ENCODE assay signal across 13 cellular contexts in genomic region chr16:88870608-88871348, GRCh38. TPM values are rescaled to one million over a fixed set of nuclear protein-coding genes. Genes with fewer than 3 reads are reported as not detected.
A peak's percentile ranks its signal among the peaks of the same experiment; 100 is the strongest.
DNase-seq lines count a peak whose midpoint lies in the region; ATAC-seq, FAIRE-seq and TF ChIP-seq lines count a peak whose summit lies in the region.
"Had no signal": no experiment of that assay in that cellular context is flagged by ENCODE, and none has a peak within 500 bp of the region (broad histone marks: within the 10 kb centered on the region; RNA-seq: fewer than 3 reads in every experiment).

No MANE protein-coding gene starts in this region.

- H3K23ac ChIP-seq in H1 (ENCODE audit: insufficient read length), result no peak overlapping the region

- H3K9me3 ChIP-seq in heart left ventricle, result no peaks in the 10 kb centered on the region
- H3K9me3 ChIP-seq in H1 (ENCODE audit: insufficient read depth in 2 of 2, low read depth in 1 of 2, low read length in 1 of 2), result no peaks in the 10 kb centered on the region; a peak in 1 of 4 replicates
- no peaks in the 10 kb centered on the region for H3K9me3 ChIP-seq in transverse colon
- H3K9me3 ChIP-seq: esophagus squamous epithelium had no signal

- H2BK12ac ChIP-seq in H1 (ENCODE audit: low read depth, low read length), result no peak overlapping the region

- no peak overlapping the region for H2AK5ac ChIP-seq in H1 (ENCODE audit: low read depth, low read length)

- H3K79me2 ChIP-seq in H1 (ENCODE audit: control insufficient read depth in 1 of 2, insufficient read depth in 2 of 2, low read length in 2 of 2), result no peaks in the 10 kb centered on the region

- no peak overlapping the region for H3K14ac ChIP-seq in H1 (ENCODE audit: insufficient read length)

- H4K91ac ChIP-seq in H1 (replicated peaks; ENCODE audit: insufficient read length, low read length), result no peak overlapping the region

- H2BK20ac ChIP-seq in H1 (ENCODE audit: low read length), result no peak overlapping the region

- TF ChIP-seq POLR2A in heart left ventricle (IDR thresholded peaks at IDR 0.05) (no peak), H1 (IDR thresholded peaks at IDR 0.05; ENCODE audit: control extremely low read depth in 1 of 2, low read depth in 2 of 2, low read length in 2 of 2) (no peak), transverse colon (IDR thresholded peaks at IDR 0.05) (no peak)

- no peaks in the 10 kb centered on the region for H4K20me1 ChIP-seq in H1 (replicated peaks in 1 of 2; ENCODE audit: control insufficient read depth in 1 of 2, insufficient read depth in 2 of 2, low read length in 2 of 2)

- CTCF ChIA-PET in H1 (lab: Charles Lee; ENCODE audit: partially characterized antibody), result interaction anchor here (0.7 to 1.7 kb wide), 2 partner anchors 8 to 58 kb away, joined by 3 to 7 read pairs; no protein-coding TSS in a partner anchor

- H3K36me3 ChIP-seq in heart left ventricle (peaks cover 0 to under 1% (median 0%) of the 10 kb centered on the region in 9 donors), H1 (ENCODE audit: control insufficient read depth in 2 of 4, insufficient read depth in 4 of 4, low read length in 3 of 4) (no peaks in the 10 kb centered on the region), transverse colon (no peaks in the 10 kb centered on the region)
- H3K36me3 ChIP-seq: esophagus squamous epithelium had no signal

- no peak for TF ChIP-seq RAD21 in H1 (IDR thresholded peaks at IDR 0.05 in 1 of 2, conservative IDR thresholded peaks at IDR 0.05 in 1 of 2; ENCODE audit: low read depth in 2 of 2, low read length in 2 of 2)

- FAIRE-seq in H1 (lab: Jason Lieb, UNC), result no peak
- FAIRE-seq: bronchial epithelial cell had no signal

- no peak overlapping the region for H3K18ac ChIP-seq in H1 (ENCODE audit: extremely low read depth, low read length)

- POLR2A ChIA-PET in H1 (lab: Charles Lee; ENCODE audit: partially characterized antibody), result no interaction called here

- H3K4ac ChIP-seq in H1 (replicated peaks; ENCODE audit: insufficient read length, low read depth, low read length), result no peak overlapping the region

- no peak for TF ChIP-seq CTCF in heart left ventricle (IDR thresholded peaks at IDR 0.05)
- no peak for TF ChIP-seq CTCF in H1 (IDR thresholded peaks at IDR 0.05; ENCODE audit: control extremely low read depth in 1 of 3, insufficient read depth in 1 of 3, low read depth in 1 of 3, low read length in 3 of 3)
- no peak for TF ChIP-seq CTCF in transverse colon (IDR thresholded peaks at IDR 0.05)

- no peak overlapping the region for H3K9ac ChIP-seq in H1 (replicated peaks in 1 of 4; ENCODE audit: extremely low read depth in 1 of 4, low read depth in 3 of 4, low read length in 3 of 4)

- peaks cover 0 to 21% (median 5%) of the 10 kb centered on the region in 12 donors for H3K4me1 ChIP-seq in heart left ventricle
- H3K4me1 ChIP-seq in H1 (replicated peaks in 1 of 4; ENCODE audit: control insufficient read depth in 3 of 4, insufficient read depth in 4 of 4, low read length in 3 of 4), result no peaks in the 10 kb centered on the region; a peak in 1 of 7 replicates
- H3K4me1 ChIP-seq in transverse colon, result peaks cover 0 to 4% (median 0%) of the 10 kb centered on the region in 4 donors

- no peak overlapping the region for H3K4me2 ChIP-seq in H1 (ENCODE audit: insufficient read depth in 1 of 2, low read depth in 2 of 2, low read length in 2 of 2)

- H4K5ac ChIP-seq in H1 (ENCODE audit: insufficient read length, low read depth, low read length), result no peak overlapping the region

- 39 to 49% (median 45%) methylated on average over 27 to 37 of the region's 37 CpGs for WGBS in heart left ventricle, 4 donors
- 85% methylated on average over 34 of the region's 37 CpGs; no CpG with 5 or more reads in 1 of the 2 experiments for WGBS in H1 (ENCODE audit: extremely low coverage in 1 of 2, insufficient coverage in 1 of 2, insufficient read length in 1 of 2, insufficient replicate concordance in 2 of 2, low coverage in 1 of 2, low lambda C conversion rate in 2 of 2, missing lambda C conversion rate in 1 of 2), 2 experiments
- 5 to 31% methylated on average over 4 to 37 of the region's 37 CpGs for WGBS in transverse colon (ENCODE audit: low coverage in 1 of 2), 2 donors

- H2BK120ac ChIP-seq in H1 (replicated peaks; ENCODE audit: low read depth, low read length), result no peak overlapping the region

- H3K79me1 ChIP-seq in H1 (ENCODE audit: low read depth, low read length), result no peaks in the 10 kb centered on the region

- H3K23me2 ChIP-seq in H1 (ENCODE audit: low read depth, low read length), result no peaks in the 10 kb centered on the region

- H2BK5ac ChIP-seq in H1 (ENCODE audit: low read depth, low read length), result no peak overlapping the region; the same call in 1 of the 2 replicates

- peaks cover 0 to 13% (median 0%) of the 10 kb centered on the region in 9 donors for H3K27me3 ChIP-seq in heart left ventricle
- no peaks in the 10 kb centered on the region for H3K27me3 ChIP-seq in H1 (replicated peaks in 1 of 4; ENCODE audit: control insufficient read depth in 3 of 4, extremely low read depth in 1 of 4, insufficient read depth in 3 of 4, low read length in 3 of 4)
- H3K27me3 ChIP-seq in transverse colon, result peaks cover 45% of the 10 kb centered on the region

- ATAC-seq in heart left ventricle, result peak in 2 of 4 donors; percentile 27
- no peak for ATAC-seq in Right ventricle myocardium inferior
- no peak for ATAC-seq in HG02840 (IDR thresholded peaks at IDR 0.05; ENCODE audit: low FRiP score, unreplicated experiment)
- ATAC-seq: activated T-cell treated with anti-CD3 and anti-CD28 coated beads, Interleukin-2, amount 50 U/mL, for 4 hours; HCT116 had no signal

- in situ Hi-C loops in transverse colon (cut with MboI; ENCODE audit: low pct_ligation_motif_present in 1 of 4, low pct_unique_long_range_greater_than_20kb in 1 of 4, low sequenced_read_pairs in 3 of 4), result no loop called here

- H3K56ac ChIP-seq in H1 (replicated peaks; ENCODE audit: insufficient read length, low read depth, low read length), result no peak overlapping the region

- no peak overlapping the region for H2BK15ac ChIP-seq in H1 (ENCODE audit: low read length)

- H3K27ac ChIP-seq in heart left ventricle, result peak overlapping the region in 3 of 12 donors; percentile 19 to 37 (median 28)
- no peak overlapping the region for H3K27ac ChIP-seq in H1 (ENCODE audit: low read depth, low read length)
- no peak overlapping the region for H3K27ac ChIP-seq in transverse colon
- H3K27ac ChIP-seq: esophagus squamous epithelium had no signal

- no peak for TF ChIP-seq EP300 in H1 (IDR thresholded peaks at IDR 0.05; ENCODE audit: borderline replicate concordance in 1 of 2, low read depth in 2 of 2, low read length in 2 of 2)
- no peak for TF ChIP-seq EP300 in transverse colon (IDR thresholded peaks at IDR 0.05; ENCODE audit: low read depth)

- intact Hi-C loops in heart left ventricle (cut with DNase I), result no loop called here
- intact Hi-C loops in Right ventricle myocardium inferior (cut with DNase I), result no loop called here
- intact Hi-C loops in transverse colon (cut with DNase I; ENCODE audit: low total_unique reads), result no loop called here

- DNase-seq in heart left ventricle (peak in 1 of 5 donors; percentile 52), Right ventricle myocardium inferior (ENCODE audit: missing footprints) (no peak), NCI-H2171 (lab: John Stamatoyannopoulos, UW) (peak; percentile 93), H1 (ENCODE audit: low read depth in 1 of 2, low spot score in 2 of 2) (no peak), transverse colon (peak; percentile 51), NCI-H1105 treated with DMSO at 0.1 percent for 48 hours (lab: John Stamatoyannopoulos, UW) (no peak), foreskin melanocyte (no peak)
- DNase-seq: activated T-cell treated with anti-CD3 and anti-CD28 coated beads, Interleukin-2, amount 50 U/mL, for 4 hours; CD4-positive, CD25-positive, alpha-beta regulatory T cell; esophagus squamous epithelium had no signal

- H2AFZ ChIP-seq in H1 (ENCODE audit: low read length), result no peak overlapping the region

- peak overlapping the region; percentile 71; the same call in 1 of the 2 replicates for H4K8ac ChIP-seq in H1 (ENCODE audit: extremely low read depth, insufficient read depth, low read length)

- H3K4me3 ChIP-seq in heart left ventricle, result peak overlapping the region in 10 of 12 donors; percentile 10 to 50 (median 36)
- no peak overlapping the region for H3K4me3 ChIP-seq in H1 (ENCODE audit: extremely low read depth in 1 of 4, insufficient read depth in 2 of 4, low read depth in 3 of 4, low read length in 4 of 4)
- H3K4me3 ChIP-seq in transverse colon, result no peak overlapping the region

RNA-seq across cellular contexts. Expression of gene PABPN1L, which starts 4.3 kb away (rescaled TPM):
- not detected for total RNA-seq in heart left ventricle
- polyA plus RNA-seq in heart left ventricle, result not detected
- total RNA-seq in Right ventricle myocardium inferior, result not detected
- not detected in 2 replicates for total RNA-seq in H1 (2021; fragmentation: NEBNext Ultra II Directional; extraction: Animal tissue kit (Norgen Biotek cat#: 25700))
- not detected in 2 replicates for polyA plus RNA-seq in H1 (2011; rRNA removed)
- not detected for polyA plus RNA-seq in H1 (2011; cell fraction: cytosol; rRNA removed)
- polyA plus RNA-seq in H1 (2011; cell fraction: nucleus; rRNA removed), result 0.20 TPM
- 0.17 TPM in 1 of 4 replicates, not detected in the others for polyA plus RNA-seq in H1 (2012, experiment 1 of 2)
- polyA plus RNA-seq in H1 (2012, experiment 2 of 2), result not detected
- polyA plus RNA-seq in H1 (2013, experiment 1 of 2), result not detected
- polyA plus RNA-seq in H1 (2013, experiment 2 of 2), result not detected
- polyA minus RNA-seq in H1 (2011; rRNA and poly(A)+ RNA removed), result not detected in 2 replicates
- not detected for polyA minus RNA-seq in H1 (2011; cell fraction: cytosol; rRNA and poly(A)+ RNA removed)
- polyA minus RNA-seq in H1 (2011; cell fraction: nucleus; rRNA and poly(A)+ RNA removed), result not detected
- not detected for total RNA-seq in transverse colon
- total RNA-seq: activated T-cell treated with anti-CD3 and anti-CD28 coated beads, Interleukin-2, amount 50 U/mL, for 4 hours; bronchial epithelial cell; CD4-positive, CD25-positive, alpha-beta regulatory T cell; esophagus squamous epithelium had no signal
- polyA plus RNA-seq: CD4-positive, CD25-positive, alpha-beta regulatory T cell had no signal

RNA-seq across cellular contexts. Expression of gene TRAPPC2L, which starts 13.9 kb away (rescaled TPM):
- total RNA-seq in heart left ventricle, result 10 to 100 TPM; 20.3 to 65.7 (median 44.2) TPM
- polyA plus RNA-seq in heart left ventricle, result 10 to 100 TPM; 30.3 to 51.3 TPM
- 58.7 TPM for total RNA-seq in Right ventricle myocardium inferior
- 94.0 and 98.7 TPM in 2 replicates for total RNA-seq in H1 (2021; fragmentation: NEBNext Ultra II Directional; extraction: Animal tissue kit (Norgen Biotek cat#: 25700))
- 113 and 133 TPM in 2 replicates for polyA plus RNA-seq in H1 (2011; rRNA removed)
- 98.2 TPM for polyA plus RNA-seq in H1 (2011; cell fraction: cytosol; rRNA removed)
- 131 TPM for polyA plus RNA-seq in H1 (2011; cell fraction: nucleus; rRNA removed)
- 129 to 276 TPM (median 222 TPM) in 4 replicates for polyA plus RNA-seq in H1 (2012, experiment 1 of 2)
- polyA plus RNA-seq in H1 (2012, experiment 2 of 2), result 213 TPM
- 84.6 TPM for polyA plus RNA-seq in H1 (2013, experiment 1 of 2)
- polyA plus RNA-seq in H1 (2013, experiment 2 of 2), result 84.6 TPM
- polyA minus RNA-seq in H1 (2011; rRNA and poly(A)+ RNA removed), result 61.8 and 63.2 TPM in 2 replicates
- polyA minus RNA-seq in H1 (2011; cell fraction: cytosol; rRNA and poly(A)+ RNA removed), result 31.9 TPM
- 47.8 TPM for polyA minus RNA-seq in H1 (2011; cell fraction: nucleus; rRNA and poly(A)+ RNA removed)
- 10 to 100 TPM in 3 of 4 donors, 1 to 10 TPM in 1; 9.8 to 34.4 (median 19.7) TPM for total RNA-seq in transverse colon

RNA-seq across cellular contexts. Expression of gene GALNS, which starts 14.0 kb away (rescaled TPM):
- total RNA-seq in heart left ventricle (10 to 100 TPM; 10.7 to 22.7 (median 13.3) TPM), Right ventricle myocardium inferior (15.8 TPM), transverse colon (100 to 1,000 TPM in 1 of 4 donors, 10 to 100 TPM in 3; 45.7 to 101 (median 75.6) TPM)
- polyA plus RNA-seq in heart left ventricle (10 to 100 TPM; 14.1 to 16.4 TPM), H1 (2011; rRNA removed) (8.9 and 12.7 TPM in 2 replicates)
- total RNA-seq in H1 (2021; fragmentation: NEBNext Ultra II Directional; extraction: Animal tissue kit (Norgen Biotek cat#: 25700)), result 17.8 and 22.4 TPM in 2 replicates
- 9.8 TPM for polyA plus RNA-seq in H1 (2011; cell fraction: cytosol; rRNA removed)
- polyA plus RNA-seq in H1 (2011; cell fraction: nucleus; rRNA removed), result 28.1 TPM
- polyA plus RNA-seq in H1 (2012, experiment 1 of 2), result 15.7 to 17.2 TPM (median 16.7 TPM) in 4 replicates
- 11.6 TPM for polyA plus RNA-seq in H1 (2012, experiment 2 of 2)
- 14.6 TPM for polyA plus RNA-seq in H1 (2013, experiment 1 of 2)
- 15.0 TPM for polyA plus RNA-seq in H1 (2013, experiment 2 of 2)
- 7.5 and 10.5 TPM in 2 replicates for polyA minus RNA-seq in H1 (2011; rRNA and poly(A)+ RNA removed)
- polyA minus RNA-seq in H1 (2011; cell fraction: cytosol; rRNA and poly(A)+ RNA removed), result 10.6 TPM
- 22.3 TPM for polyA minus RNA-seq in H1 (2011; cell fraction: nucleus; rRNA and poly(A)+ RNA removed)

RNA-seq across cellular contexts. Expression of gene APRT, which starts 59.0 kb away (rescaled TPM):
- total RNA-seq in heart left ventricle (10 to 100 TPM; 26.6 to 75.8 (median 44.2) TPM), Right ventricle myocardium inferior (45.3 TPM), transverse colon (100 to 1,000 TPM in 2 of 4 donors, 10 to 100 TPM in 2; 81.6 to 221 (median 149) TPM)
- polyA plus RNA-seq in heart left ventricle (100 to 1,000 TPM in 1 of 2 donors, 10 to 100 TPM in 1; 62.6 to 129 TPM), H1 (2011; rRNA removed) (267 and 272 TPM in 2 replicates)
- 221 and 244 TPM in 2 replicates for total RNA-seq in H1 (2021; fragmentation: NEBNext Ultra II Directional; extraction: Animal tissue kit (Norgen Biotek cat#: 25700))
- polyA plus RNA-seq in H1 (2011; cell fraction: cytosol; rRNA removed), result 183 TPM
- polyA plus RNA-seq in H1 (2011; cell fraction: nucleus; rRNA removed), result 229 TPM
- 277 to 336 TPM (median 307 TPM) in 4 replicates for polyA plus RNA-seq in H1 (2012, experiment 1 of 2)
- 319 TPM for polyA plus RNA-seq in H1 (2012, experiment 2 of 2)
- 268 TPM for polyA plus RNA-seq in H1 (2013, experiment 1 of 2)
- polyA plus RNA-seq in H1 (2013, experiment 2 of 2), result 292 TPM
- polyA minus RNA-seq in H1 (2011; rRNA and poly(A)+ RNA removed), result 35.1 and 46.4 TPM in 2 replicates
- 153 TPM for polyA minus RNA-seq in H1 (2011; cell fraction: cytosol; rRNA and poly(A)+ RNA removed)
- 113 TPM for polyA minus RNA-seq in H1 (2011; cell fraction: nucleus; rRNA and poly(A)+ RNA removed)

Comparison
In these comparisons a context has a peak if more than half of its experiments do, and no peak if none do; other contexts are left out.
1. DNase-seq: peak in NCI-H2171 (single experiment) and transverse colon (single experiment); none in Right ventricle myocardium inferior (single experiment), H1 (0 of 2), NCI-H1105 treated with DMSO at 0.1 percent for 48 hours (single experiment) and foreskin melanocyte (single experiment).
2. H3K4me3 ChIP-seq: peak in heart left ventricle (10 of 12); none in H1 (0 of 4) and transverse colon (0 of 4).